Comparison of ENCODE assay signal across 11 cellular contexts in the genomic region with DNA sequence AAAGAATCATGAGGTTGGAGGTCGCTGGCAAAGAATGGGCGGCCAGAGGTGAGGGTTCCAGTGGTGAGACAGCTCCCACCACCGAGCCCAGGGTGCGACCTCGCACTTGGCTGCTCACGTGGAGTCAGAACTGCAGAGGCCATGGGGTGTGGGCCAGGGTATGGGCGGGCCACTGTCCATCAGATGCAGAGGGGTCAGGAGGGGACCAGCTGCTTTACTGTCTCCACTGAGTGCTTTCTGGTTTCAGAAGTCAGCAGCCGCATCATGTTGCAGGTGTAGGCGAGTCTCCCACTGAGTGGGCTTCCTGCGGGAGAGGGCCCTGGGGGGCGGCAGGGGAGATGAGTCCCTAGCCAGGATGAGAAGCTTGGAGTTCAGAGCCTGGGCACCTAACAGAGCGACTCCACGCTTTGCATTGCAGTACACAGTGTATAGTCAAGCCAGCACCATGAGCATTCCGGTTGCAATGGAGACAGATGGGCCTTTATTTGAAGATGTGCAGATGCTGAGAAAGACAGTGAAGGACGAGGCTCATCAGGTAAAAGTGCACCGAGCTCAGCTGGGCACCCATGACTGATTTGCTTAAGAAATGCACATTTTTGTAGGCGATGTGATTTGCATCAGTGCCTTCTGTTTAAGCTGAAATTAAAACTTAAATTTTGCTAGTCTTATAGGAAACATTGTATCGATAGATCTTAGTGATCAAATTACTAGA. TPM values are rescaled to one million over a fixed set of nuclear protein-coding genes. Genes with fewer than 3 reads are reported as not detected.
DNase-seq lines count a peak whose midpoint lies in the region; ATAC-seq and TF ChIP-seq lines count a peak whose summit lies in the region.
"Had no signal": no experiment of that assay in that cellular context is flagged by ENCODE, and none has a peak within 500 bp of the region (broad histone marks: within the 10 kb centered on the region; RNA-seq: fewer than 3 reads in every experiment).

No MANE protein-coding gene starts in this region.

- no peak for DNase-seq in CD8-positive, alpha-beta memory T cell
- DNase-seq in endodermal cell = peak; percentile 66
- DNase-seq in natural killer cell = no peak
- no peak for DNase-seq in GM23248
- DNase-seq in medulla oblongata (ENCODE audit: extremely low spot score) = no peak
- DNase-seq: NCI-H2029 treated with DMSO at 0.1 percent for 48 hours, T-helper 9 cell had no signal

- no peak for TF ChIP-seq CTCF in OCI-LY1 (IDR thresholded peaks at IDR 0.05; ENCODE audit: low read length)
- no peak for TF ChIP-seq CTCF in endodermal cell (conservative IDR thresholded peaks at IDR 0.05)
- no peak for TF ChIP-seq CTCF in natural killer cell (IDR thresholded peaks at IDR 0.05)

- intact Hi-C loops in natural killer cell (cut with micrococcal nuclease) = no loop called here

- CTCF ChIA-PET in CD8-positive, alpha-beta memory T cell (lab: Charles Lee) = interaction anchor here (0.8 kb wide), 1 partner anchor 13 kb away, joined by 3 read pairs; no protein-coding TSS in a partner anchor

- H3K27ac Mint-ChIP-seq in CD8-positive, alpha-beta memory T cell = peak overlapping the region in 6 of 8 donors; percentile 18 to 69 (median 52)
- peak overlapping the region; percentile 1 for H3K27ac Mint-ChIP-seq in endodermal cell
- peak overlapping the region; percentile 88 for H3K27ac Mint-ChIP-seq in natural killer cell

- peaks cover 0 to 6% (median 1%) of the 10 kb centered on the region in 3 donors for H3K4me1 Mint-ChIP-seq in CD8-positive, alpha-beta memory T cell
- H3K4me1 Mint-ChIP-seq in endodermal cell = peaks cover 28% of the 10 kb centered on the region
- peaks cover 18 to 24% of the 10 kb centered on the region in 2 donors for H3K4me1 Mint-ChIP-seq in natural killer cell

- no peaks in the 10 kb centered on the region for H3F3A ChIP-seq in OCI-LY1 (ENCODE audit: insufficient read depth, low read length)
- no peaks in the 10 kb centered on the region; the same call in 1 of the 2 replicates for H3F3A ChIP-seq in GM23248 (ENCODE audit: insufficient read depth)

- no peaks in the 10 kb centered on the region for H4K20me1 ChIP-seq in OCI-LY1 (ENCODE audit: insufficient read depth, low read length)
- H4K20me1 ChIP-seq in GM23248 (ENCODE audit: insufficient read depth) = no peaks in the 10 kb centered on the region

- POLR2A ChIA-PET in CD8-positive, alpha-beta memory T cell (lab: Charles Lee) = no interaction called here

- no peak overlapping the region for H3K27ac ChIP-seq in CD8-positive, alpha-beta memory T cell (ENCODE audit: low read depth, low read length)
- H3K27ac ChIP-seq in OCI-LY1 (ENCODE audit: low read depth, low read length, poor library complexity, severe bottlenecking) (peak overlapping the region; percentile 46), endodermal cell (ENCODE audit: low read depth, low read length) (peak overlapping the region; percentile 24), GM23248 (no peak overlapping the region)
- H3K27ac ChIP-seq: Peyer's patch had no signal

- no peaks in the 10 kb centered on the region for H3K27me3 Mint-ChIP-seq in CD8-positive, alpha-beta memory T cell
- H3K27me3 Mint-ChIP-seq in endodermal cell (ENCODE audit: insufficient read depth) (no peaks in the 10 kb centered on the region), natural killer cell (ENCODE audit: low read depth in 2 of 2) (no peaks in the 10 kb centered on the region)

- no peaks in the 10 kb centered on the region for H3K79me2 ChIP-seq in OCI-LY1 (ENCODE audit: insufficient read depth, low read length)
- H3K79me2 ChIP-seq in GM23248 (ENCODE audit: insufficient read depth) = no peaks in the 10 kb centered on the region

- H3K4me2 ChIP-seq in OCI-LY1 (ENCODE audit: low read length) (no peak overlapping the region; the same call in 1 of the 2 replicates), GM23248 (ENCODE audit: unreplicated experiment) (no peak overlapping the region)

- in situ Hi-C loops in GM23248 (cut with MboI) = no loop called here

- H2AFZ ChIP-seq in OCI-LY1 (ENCODE audit: low read length) (no peak overlapping the region), GM23248 (no peak overlapping the region)

- H3K36me3 ChIP-seq in CD8-positive, alpha-beta memory T cell (ENCODE audit: insufficient read depth, low read length) = peaks cover 52% of the 10 kb centered on the region
- H3K36me3 ChIP-seq in OCI-LY1 (ENCODE audit: insufficient read depth, low read length) (peaks cover 10% of the 10 kb centered on the region; the same call in 1 of the 2 replicates), endodermal cell (ENCODE audit: control insufficient read depth, insufficient read depth, low read length) (peaks cover 33% of the 10 kb centered on the region), GM23248 (ENCODE audit: low read depth) (peaks cover 14% of the 10 kb centered on the region; the same call in 1 of the 2 replicates)

- H3K9me2 ChIP-seq in OCI-LY1 (ENCODE audit: low read depth, low read length) (no peaks in the 10 kb centered on the region), GM23248 (ENCODE audit: insufficient read depth) (no peaks in the 10 kb centered on the region)

- H3K36me3 Mint-ChIP-seq in CD8-positive, alpha-beta memory T cell = peaks cover 0 to 86% (median 17%) of the 10 kb centered on the region in 3 donors
- H3K36me3 Mint-ChIP-seq in endodermal cell (ENCODE audit: low read depth) (peaks cover 44% of the 10 kb centered on the region), natural killer cell (no peaks in the 10 kb centered on the region)

- H3K9me3 ChIP-seq in CD8-positive, alpha-beta memory T cell (ENCODE audit: low read length) = no peaks in the 10 kb centered on the region
- H3K9me3 ChIP-seq in OCI-LY1 (ENCODE audit: low read length) (no peaks in the 10 kb centered on the region), endodermal cell (ENCODE audit: control insufficient read depth, low read length) (no peaks in the 10 kb centered on the region), GM23248 (ENCODE audit: low read depth) (no peaks in the 10 kb centered on the region)
- H3K9me3 ChIP-seq: Peyer's patch had no signal

- no peak overlapping the region for H3K4me3 Mint-ChIP-seq in CD8-positive, alpha-beta memory T cell
- H3K4me3 Mint-ChIP-seq in endodermal cell = no peak overlapping the region
- no peak overlapping the region for H3K4me3 Mint-ChIP-seq in natural killer cell

- no peaks in the 10 kb centered on the region for H3K27me3 ChIP-seq in CD8-positive, alpha-beta memory T cell (ENCODE audit: insufficient read depth, low read length, poor library complexity, severe bottlenecking)
- H3K27me3 ChIP-seq in OCI-LY1 (ENCODE audit: insufficient read depth, low read length) = no peaks in the 10 kb centered on the region
- H3K27me3 ChIP-seq in endodermal cell (ENCODE audit: control insufficient read depth, insufficient read depth, low read length, poor library complexity, severe bottlenecking) = no peaks in the 10 kb centered on the region
- H3K27me3 ChIP-seq in GM23248 (replicated peaks; ENCODE audit: insufficient read depth) = no peaks in the 10 kb centered on the region
- H3K27me3 ChIP-seq: Peyer's patch had no signal

- 47 to 54% methylated on average over 17 of the region's 18 CpGs for WGBS in endodermal cell (ENCODE audit: insufficient coverage in 1 of 2, insufficient read length in 1 of 2), 2 experiments
- 80 to 82% methylated on average over 17 to 18 of the region's 18 CpGs for WGBS in GM23248 (ENCODE audit: low coverage in 1 of 2, low lambda C conversion rate in 2 of 2, missing lambda C conversion rate in 2 of 2), 2 experiments

- ATAC-seq in natural killer cell (peak in 1 of 3 donors; percentile 30), GM21619 (IDR thresholded peaks at IDR 0.05; ENCODE audit: unreplicated experiment) (no peak), HG02981 (IDR thresholded peaks at IDR 0.05; ENCODE audit: unreplicated experiment) (no peak)

- no peak overlapping the region for H3K4me3 ChIP-seq in CD8-positive, alpha-beta memory T cell (ENCODE audit: low read length)
- H3K4me3 ChIP-seq in OCI-LY1 (ENCODE audit: low read depth, low read length, poor library complexity, severe bottlenecking) (no peak overlapping the region), endodermal cell (ENCODE audit: low read length) (no peak overlapping the region), GM23248 (no peak overlapping the region)
- H3K4me3 ChIP-seq: Peyer's patch had no signal

- H3K9me3 Mint-ChIP-seq in CD8-positive, alpha-beta memory T cell = no peaks in the 10 kb centered on the region
- H3K9me3 Mint-ChIP-seq in endodermal cell (no peaks in the 10 kb centered on the region), natural killer cell (no peaks in the 10 kb centered on the region)

- H3K9ac ChIP-seq in OCI-LY1 (ENCODE audit: low read length) = no peak overlapping the region
- no peak overlapping the region for H3K9ac ChIP-seq in endodermal cell (ENCODE audit: extremely low read depth, low read length, poor library complexity, severe bottlenecking)
- H3K9ac ChIP-seq in GM23248 = no peak overlapping the region

- H3K4me1 ChIP-seq in CD8-positive, alpha-beta memory T cell (ENCODE audit: insufficient read depth, low read length) = no peaks in the 10 kb centered on the region
- peaks cover 12% of the 10 kb centered on the region for H3K4me1 ChIP-seq in OCI-LY1 (ENCODE audit: insufficient read depth, low read length, severe bottlenecking)
- no peaks in the 10 kb centered on the region for H3K4me1 ChIP-seq in endodermal cell (ENCODE audit: control insufficient read depth, insufficient read depth, low read length)
- H3K4me1 ChIP-seq in GM23248 (ENCODE audit: insufficient read depth) = no peaks in the 10 kb centered on the region
- H3K4me1 ChIP-seq: Peyer's patch had no signal

RNA-seq across cellular contexts. Expression of gene DYNC1H1, which starts 46.8 kb away (rescaled TPM):
- total RNA-seq in CD8-positive, alpha-beta memory T cell = 100 to 1,000 TPM; 241 to 249 TPM
- 59.7 TPM for polyA plus RNA-seq in CD8-positive, alpha-beta memory T cell
- total RNA-seq in endodermal cell (100 to 1,000 TPM; 438 to 443 TPM), natural killer cell (100 to 1,000 TPM; 313 to 381 (median 349) TPM)
- polyA plus RNA-seq in endodermal cell (2013, experiment 1 of 2) = 270 TPM
- 306 TPM for polyA plus RNA-seq in endodermal cell (2013, experiment 2 of 2)
- total RNA-seq in GM23248 (2014; rRNA removed; shearing (Covaris generic)) = 391 and 475 TPM in 2 replicates
- polyA plus RNA-seq in GM23248 (2016; fragmentation: Nextera tagmentation; extraction: Ambion mirVana) = 174 and 181 TPM in 2 replicates

Comparison
In these comparisons a context has a peak if more than half of its experiments do, and no peak if none do; other contexts are left out.
1. H3K27ac ChIP-seq: peak in OCI-LY1 (single experiment) and endodermal cell (single experiment); none in CD8-positive, alpha-beta memory T cell (single experiment) and GM23248 (single experiment).
2. H3K27ac Mint-ChIP-seq: peak in every context shown above with its lines; median percentile 88 in natural killer cell; 52 in CD8-positive, alpha-beta memory T cell; 1 in endodermal cell.